In the genomic region with DNA sequence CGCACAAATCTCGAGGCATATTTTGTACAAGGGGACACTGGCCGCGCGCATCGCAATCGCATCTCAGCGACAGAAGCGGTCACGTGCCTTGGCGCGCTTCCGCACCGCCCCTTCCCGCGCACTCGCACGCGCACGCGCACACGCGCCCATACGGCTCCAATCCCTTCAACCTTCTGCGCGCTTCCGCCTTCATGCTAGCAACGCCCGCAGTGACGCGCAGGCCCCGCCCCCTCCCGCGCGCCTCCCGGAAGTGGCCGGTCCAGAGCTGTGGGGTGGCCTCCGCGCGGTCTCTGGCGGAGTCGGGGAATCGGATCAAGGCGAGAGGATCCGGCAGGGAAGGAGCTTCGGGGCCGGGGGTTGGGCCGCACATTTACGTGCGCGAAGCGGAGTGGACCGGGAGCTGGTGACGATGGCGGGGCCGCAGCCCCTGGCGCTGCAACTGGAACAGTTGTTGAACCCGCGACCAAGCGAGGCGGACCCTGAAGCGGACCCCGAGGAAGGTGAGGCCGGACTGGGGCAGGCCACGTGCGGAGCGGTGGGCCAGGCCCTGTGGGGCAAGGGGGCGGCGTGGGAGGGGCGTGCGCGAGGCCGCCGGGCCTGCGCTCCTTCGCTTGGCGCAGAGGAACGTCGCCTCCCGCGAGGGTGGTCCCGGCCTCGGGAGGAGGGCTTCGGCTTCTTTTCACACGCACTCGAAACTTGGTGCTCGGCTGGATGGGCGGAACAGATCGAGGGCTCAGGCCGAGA, we compare ENCODE assay signal across 8 cellular contexts.
DNase-seq lines count a peak whose midpoint lies in the region; ATAC-seq and TF ChIP-seq lines count a peak whose summit lies in the region.

Gene AATF, plus strand, starts transcription at position 238 of the 744 bp plus-strand sequence. Its CDS starts 172 bp downstream, at position 410.

- CTCF ChIA-PET in AG04449 (lab: Yijun Ruan, JAX): interaction anchor here (1.0 to 1.7 kb wide), 8 partner anchors 12 to 347 kb away, joined by 3 to 5 read pairs (median 4); partner anchors contain the start of gene LHX1

- ATAC-seq in GM18907 (IDR thresholded peaks at IDR 0.05; ENCODE audit: unreplicated experiment) (peak; percentile 92), HG03139 (IDR thresholded peaks at IDR 0.05; ENCODE audit: unreplicated experiment) (peak; percentile 90)

- peak within 1 kb of the TSS; percentile 90 for H3K4me3 ChIP-seq in AG04449 (ENCODE audit: low read depth, low read length)
- peak within 1 kb of the TSS; percentile 80 for H3K4me3 ChIP-seq in iPS-20b (ENCODE audit: low read length)
- H3K4me3 ChIP-seq in skin epidermis: peak within 1 kb of the TSS; percentile 66 to 94 (median 85)

- H3K4me1 ChIP-seq in iPS-20b (ENCODE audit: insufficient read depth, low read length): peaks cover 21% of the 10 kb centered on the region

- POLR2A ChIA-PET in AG04449 (lab: Yijun Ruan, JAX): interaction anchor here (0.7 to 1.1 kb wide), 4 partner anchors 15 to 263 kb away, joined by 3 read pairs; no protein-coding TSS in a partner anchor

- peak within 1 kb of the TSS; percentile 92 for H3K27ac ChIP-seq in VCaP
- no peak within 1 kb of the TSS for H3K27ac ChIP-seq in iPS-20b (ENCODE audit: low read length)
- H3K27ac ChIP-seq in skin epidermis: peak within 1 kb of the TSS; percentile 74 to 97 (median 90)

- in situ Hi-C loops in T47D (cut with HindIII; ENCODE audit: low pct_unique_long_range_greater_than_20kb, low sequenced_read_pairs): no loop called here

- H3K9ac ChIP-seq in iPS-20b (ENCODE audit: low read depth, low read length): peak within 1 kb of the TSS; percentile 73

- TF ChIP-seq CTCF in AG04449 (IDR thresholded peaks at IDR 0.05; ENCODE audit: insufficient read depth, low read length, missing control alignments): no peak
- TF ChIP-seq CTCF in VCaP (conservative IDR thresholded peaks at IDR 0.05): no peak

- DNase-seq in AG04449 (ENCODE audit: low read depth, low spot score) (peak; percentile 56), NCI-H2196 treated with DMSO at 0.1 percent for 48 hours (lab: John Stamatoyannopoulos, UW; ENCODE audit: unreplicated experiment) (peak; percentile 69), T47D (ENCODE audit: low read depth in 1 of 2, low spot score in 1 of 2) (peak; percentile 99 to 100)

- peaks cover 34% of the 10 kb centered on the region for H3K36me3 ChIP-seq in iPS-20b (ENCODE audit: insufficient read depth, low read depth, low read length)

- peaks cover 59% of the 10 kb centered on the region for H3K27me3 ChIP-seq in iPS-20b (ENCODE audit: insufficient read depth, low read length)

- no peaks in the 10 kb centered on the region; the same call in 1 of the 2 replicates for H3K9me3 ChIP-seq in iPS-20b (ENCODE audit: insufficient read depth, low read depth, low read length)
